In the genomic region with DNA sequence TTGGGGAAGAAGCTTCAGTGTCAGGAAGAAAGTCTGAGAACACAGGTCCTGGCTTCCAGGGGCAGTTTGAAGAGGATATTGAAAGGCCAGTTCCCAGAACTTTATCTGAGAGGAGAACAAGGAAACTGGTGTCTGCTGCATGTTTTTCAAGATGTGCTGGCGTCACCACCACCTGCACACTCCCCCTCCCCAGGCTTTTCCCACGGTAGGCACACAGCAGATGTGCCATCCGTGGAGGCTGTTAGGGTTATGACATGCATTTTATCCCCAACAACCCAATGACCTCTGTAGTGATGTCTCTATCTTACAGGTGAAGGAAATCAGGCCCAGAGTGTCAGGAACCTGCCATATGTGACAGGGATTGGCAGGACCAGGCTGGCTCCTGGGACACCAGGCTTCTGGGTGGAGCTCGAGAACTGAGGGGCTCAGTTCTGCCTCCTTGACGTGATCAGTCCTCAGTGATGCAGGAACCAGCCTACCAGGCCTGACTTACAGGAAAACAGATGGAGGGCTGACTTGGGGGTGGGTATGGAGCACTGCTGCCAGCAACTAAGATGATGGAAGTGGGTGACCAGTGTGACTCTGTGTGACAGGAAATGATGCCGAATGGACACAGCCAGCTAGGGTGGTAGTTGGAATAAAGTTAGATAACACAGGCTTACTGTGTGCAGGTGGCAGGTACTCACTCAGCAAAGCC, we compare ENCODE assay signal across 13 cellular contexts. TPM values are rescaled to one million over a fixed set of nuclear protein-coding genes. Genes with fewer than 3 reads are reported as not detected.
DNase-seq lines count a peak whose midpoint lies in the region; ATAC-seq and TF ChIP-seq lines count a peak whose summit lies in the region.
"Had no signal": no experiment of that assay in that cellular context is flagged by ENCODE, and none has a peak within 500 bp of the region (broad histone marks: within the 10 kb centered on the region; RNA-seq: fewer than 3 reads in every experiment).

No MANE protein-coding gene starts in this region.

- no peaks in the 10 kb centered on the region for H3K36me3 ChIP-seq in Caco-2 (ENCODE audit: control insufficient read depth, insufficient read depth, low read length)
- H3K36me3 ChIP-seq in KOPT-K1 (ENCODE audit: insufficient read depth, low read length), result peaks cover 37% of the 10 kb centered on the region; the same call in 1 of the 2 replicates
- H3K36me3 ChIP-seq in gastrocnemius medialis, result peaks cover 0 to 44% of the 10 kb centered on the region in 2 donors

- no peak for TF ChIP-seq CTCF in Caco-2 (IDR thresholded peaks at IDR 0.05; ENCODE audit: insufficient read depth in 1 of 2, low read depth in 1 of 2, low read length in 1 of 2, severe bottlenecking in 1 of 2, unreplicated experiment in 1 of 2)
- no peak for TF ChIP-seq CTCF in gastrocnemius medialis (IDR thresholded peaks at IDR 0.05 in 4 of 5, conservative IDR thresholded peaks at IDR 0.05 in 1 of 5)

- no peak overlapping the region for H3K4me3 Mint-ChIP-seq in Caco-2 (ENCODE audit: unreplicated experiment)

- CTCF ChIA-PET in Caco-2 (lab: Charles Lee), result no interaction called here

- H3K4me1 ChIP-seq in Caco-2 (no peaks in the 10 kb centered on the region), gastrocnemius medialis (peaks cover 0 to 20% of the 10 kb centered on the region in 2 donors)

- H3K27me3 Mint-ChIP-seq in Caco-2 (ENCODE audit: insufficient read depth, unreplicated experiment), result no peaks in the 10 kb centered on the region

- POLR2A ChIA-PET in Caco-2 (lab: Charles Lee), result no interaction called here

- H3K9me3 ChIP-seq in Caco-2, result no peaks in the 10 kb centered on the region
- H3K9me3 ChIP-seq in KOPT-K1 (ENCODE audit: insufficient read depth, low read length, poor library complexity, severe bottlenecking), result no peaks in the 10 kb centered on the region
- no peaks in the 10 kb centered on the region for H3K9me3 ChIP-seq in gastrocnemius medialis

- no peak for TF ChIP-seq POLR2A in gastrocnemius medialis (IDR thresholded peaks at IDR 0.05)

- H3K27me3 ChIP-seq in Caco-2 (replicated peaks; ENCODE audit: control insufficient read depth, insufficient read depth, low read length) (no peaks in the 10 kb centered on the region), gastrocnemius medialis (no peaks in the 10 kb centered on the region)

- H3K27ac ChIP-seq in KOPT-K1 (ENCODE audit: low read depth, low read length, poor library complexity, severe bottlenecking) (peak overlapping the region; percentile 28), cingulate gyrus (ENCODE audit: low read depth, low read length) (peak overlapping the region; percentile 71), gastrocnemius medialis (peak overlapping the region in 3 of 4 donors; percentile 67 to 73 (median 71))

- in situ Hi-C loops in gastrocnemius medialis (cut with MboI; ENCODE audit: low sequenced_read_pairs in 4 of 4), result no loop called here

- peak overlapping the region; percentile 25 for H3K27ac Mint-ChIP-seq in Caco-2 (ENCODE audit: unreplicated experiment)

- no TSS peak for BruUV-seq in Caco-2 (replicated peaks; lab: Mats Ljungman, UMichigan)

- intact Hi-C loops in Caco-2 (cut with micrococcal nuclease; ENCODE audit: unreplicated experiment), result no loop called here
- intact Hi-C loops in gastrocnemius medialis (cut with DNase I; ENCODE audit: low total_unique reads), result no loop called here

- H3K36me3 Mint-ChIP-seq in Caco-2 (ENCODE audit: insufficient read depth, unreplicated experiment), result peaks cover 36% of the 10 kb centered on the region

- no peak for ATAC-seq in gastrocnemius medialis
- ATAC-seq in HG03159 (IDR thresholded peaks at IDR 0.05; ENCODE audit: unreplicated experiment), result no peak
- no peak for ATAC-seq in HG03280 (IDR thresholded peaks at IDR 0.05; ENCODE audit: unreplicated experiment)
- no peak for ATAC-seq in GM19328 (IDR thresholded peaks at IDR 0.05; ENCODE audit: unreplicated experiment)

- H3K4me3 ChIP-seq in Caco-2 (ENCODE audit: low read depth, low read length) (no peak overlapping the region), gastrocnemius medialis (no peak overlapping the region)

- no peaks in the 10 kb centered on the region for H3K4me1 Mint-ChIP-seq in Caco-2 (ENCODE audit: low read depth, unreplicated experiment)

- no peaks in the 10 kb centered on the region for H3K9me3 Mint-ChIP-seq in Caco-2 (ENCODE audit: unreplicated experiment)

- no peak for DNase-seq in Caco-2
- DNase-seq in gastrocnemius medialis, result no peak
- DNase-seq in NCI-H526 treated with DMSO at 0.1 percent for 48 hours (lab: John Stamatoyannopoulos, UW), result no peak
- DNase-seq: effector CD4-positive, alpha-beta T cell; kidney; NCI-H1417; RPMI8226 had no signal

RNA-seq across cellular contexts. Expression of gene SLC25A47, which starts 16.8 kb away (rescaled TPM):
- total RNA-seq in Caco-2 (2022) (not detected in 2 replicates), gastrocnemius medialis (1 to 10 TPM in 1 of 4 donors, under 1 TPM in 1, not detected in 2; 0.46 to 1.3 TPM)
- total RNA-seq: frontal cortex, kidney had no signal

RNA-seq across cellular contexts. Expression of gene SLC25A29, which starts 33.7 kb away (rescaled TPM):
- total RNA-seq in Caco-2 (2022) (28.5 and 29.9 TPM in 2 replicates), gastrocnemius medialis (10 to 100 TPM in 2 of 4 donors, 1 to 10 TPM in 2; 9.0 to 17.4 (median 13.4) TPM)

RNA-seq across cellular contexts. Expression of gene WDR25, which starts 36.4 kb away (rescaled TPM):
- total RNA-seq in Caco-2 (2022) (4.7 and 4.8 TPM in 2 replicates), gastrocnemius medialis (10 to 100 TPM in 2 of 4 donors, 1 to 10 TPM in 2; 5.9 to 12.2 (median 10.4) TPM)
